ENCODE assay signal across 28 cellular contexts in genomic region chr10:112057072-112057471, GRCh38.
"Had no signal": no experiment of that assay in that cellular context is flagged by ENCODE, and none has a peak within 500 bp of the region (broad histone marks: within the 10 kb centered on the region; RNA-seq: fewer than 3 reads in every experiment).

No MANE protein-coding gene starts in this region.

- H3K9me3 ChIP-seq: colonic mucosa, esophagus muscularis mucosa, esophagus squamous epithelium, gastrocnemius medialis, gastroesophageal sphincter, heart left ventricle, heart right ventricle had no signal

- ATAC-seq: effector memory CD8-positive, alpha-beta T cell; esophagus mucosa; foreskin keratinocyte; gastrocnemius medialis; gastroesophageal sphincter; heart left ventricle; heart right ventricle had no signal

- DNase-seq: colonic mucosa; cortex of kidney; dermis blood vessel endothelial cell; dorsolateral prefrontal cortex; effector CD4-positive, alpha-beta T cell; effector CD8-positive, alpha-beta T cell; effector memory CD4-positive, alpha-beta T cell; effector memory CD8-positive, alpha-beta T cell; endodermal cell; erythroblast; esophagus squamous epithelium; foreskin fibroblast; foreskin keratinocyte; foreskin melanocyte; gastrocnemius medialis; glutamatergic neuron; head of caudate nucleus; heart left ventricle; heart right ventricle had no signal

- H3K4me3 ChIP-seq: colonic mucosa, coronary artery, dorsolateral prefrontal cortex, esophagus muscularis mucosa, esophagus squamous epithelium, gastrocnemius medialis, gastroesophageal sphincter, heart left ventricle, heart right ventricle had no signal

- H3K27ac ChIP-seq: colonic mucosa, coronary artery, dorsolateral prefrontal cortex, epithelial cell of prostate, esophagus muscularis mucosa, esophagus squamous epithelium, foreskin keratinocyte, gastrocnemius medialis, gastroesophageal sphincter, heart left ventricle, heart right ventricle had no signal

- H3K36me3 ChIP-seq: colonic mucosa, esophagus muscularis mucosa, esophagus squamous epithelium, gastrocnemius medialis, gastroesophageal sphincter, heart left ventricle, heart right ventricle had no signal

- H3K4me1 ChIP-seq: colonic mucosa, esophagus muscularis mucosa, esophagus squamous epithelium, foreskin keratinocyte, gastrocnemius medialis, gastroesophageal sphincter, heart left ventricle, heart right ventricle had no signal

- FAIRE-seq: colon, endometrium, endothelial cell of umbilical vein, frontal cortex had no signal

- H3K27me3 ChIP-seq: colonic mucosa, dorsolateral prefrontal cortex, esophagus muscularis mucosa, esophagus squamous epithelium, foreskin keratinocyte, gastrocnemius medialis, gastroesophageal sphincter had no signal
